Comparison of ENCODE assay signal across 27 cellular contexts in the genomic region with DNA sequence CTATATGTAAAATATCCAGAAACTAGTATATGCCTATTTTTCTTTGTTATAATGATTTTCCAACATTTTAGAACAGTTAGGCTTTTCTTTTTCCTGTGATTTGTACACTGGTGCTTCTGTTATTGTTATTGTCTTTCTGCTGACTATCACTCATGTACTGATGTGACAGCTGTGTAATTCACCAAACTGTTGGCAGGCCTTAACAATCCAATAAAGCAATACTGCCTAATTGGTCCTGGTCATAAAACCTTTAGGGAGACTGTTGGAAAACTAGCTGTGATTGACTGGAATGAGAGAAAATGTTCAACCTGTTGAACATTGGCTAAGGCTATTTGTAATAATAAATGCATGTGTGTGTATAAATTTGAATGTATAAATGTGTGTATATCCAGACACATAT.
"Had no signal": no experiment of that assay in that cellular context is flagged by ENCODE, and none has a peak within 500 bp of the region (broad histone marks: within the 10 kb centered on the region; RNA-seq: fewer than 3 reads in every experiment).

No MANE protein-coding gene starts in this region.

- H3K9ac ChIP-seq: neural progenitor cell, parathyroid adenoma had no signal

- H3K4me2 ChIP-seq: neural progenitor cell had no signal

- H3K36me3 Mint-ChIP-seq: neural progenitor cell; stimulated activated effector memory CD8-positive, alpha-beta T cell treated with anti-CD3 and anti-CD28 coated beads, Interleukin-12 subunit alpha, Interleukin-12 subunit beta, amount 100 ng/mL, for 72 hours; stimulated activated naive B cell treated with anti-CD40 and anti-IgM and Interleukin-4, amounts not matched to agents 10 μg/mL and 1 μg/mL and 100 μg/mL, for 72 hours had no signal

- H3K27me3 Mint-ChIP-seq: progenitor cell of endocrine pancreas; stimulated activated naive B cell treated with anti-CD40 and anti-IgM and Interleukin-4, amounts not matched to agents 10 μg/mL and 1 μg/mL and 100 μg/mL, for 72 hours; stimulated activated naive CD8-positive, alpha-beta T cell treated with anti-CD3 and anti-CD28 coated beads, Interleukin-15, Interleukin-2, amounts not matched to agents 100 ng/mL and 50 ng/mL, for 24 hours had no signal

- H3K4me3 Mint-ChIP-seq: nephron; neural progenitor cell; stimulated activated effector memory CD8-positive, alpha-beta T cell treated with anti-CD3 and anti-CD28 coated beads, Interleukin-12 subunit alpha, Interleukin-12 subunit beta, amount 100 ng/mL, for 72 hours; stimulated activated naive B cell treated with anti-CD40 and anti-IgM and Interleukin-4, amounts not matched to agents 10 μg/mL and 1 μg/mL and 100 μg/mL, for 72 hours; stimulated activated naive CD8-positive, alpha-beta T cell treated with anti-CD3 and anti-CD28 coated beads, Interleukin-15, Interleukin-2, amounts not matched to agents 100 ng/mL and 50 ng/mL, for 24 hours had no signal

- H3K4me1 ChIP-seq: neural progenitor cell, parathyroid adenoma, psoas muscle, right lobe of liver, sigmoid colon, stomach, thyroid gland, tibial nerve, upper lobe of left lung, vagina had no signal

- H3K27ac ChIP-seq: neural progenitor cell, ovary, parathyroid adenoma, psoas muscle, right lobe of liver, sigmoid colon, stomach, thoracic aorta, thyroid gland, tibial nerve, upper lobe of left lung, vagina had no signal

- DNase-seq: occipital lobe; ovary; posterior cingulate gyrus; psoas muscle; right cardiac atrium; right lobe of liver; sigmoid colon; small intestine; stimulated activated CD4-positive, alpha-beta T cell treated with anti-CD3 and anti-CD28 coated beads, Interleukin-15, amount 100 ng/mL, for 24 hours; stimulated activated CD4-positive, alpha-beta T cell treated with anti-CD3 and anti-CD28 coated beads, Interleukin-2, amount 100 ng/mL, for 24 hours; stimulated activated CD4-positive, alpha-beta T cell treated with anti-CD3 and anti-CD28 coated beads, Interleukin-2, amount 100 ng/mL, for 48 hours; stimulated activated CD4-positive, alpha-beta T cell treated with anti-CD3 and anti-CD28 coated beads, Interleukin-4, amount 100 ng/mL, for 24 hours; stimulated activated naive B cell treated with anti-CD40 and anti-IgM and Interleukin-4, amounts not matched to agents 10 μg/mL and 1 μg/mL and 100 μg/mL, for 72 hours; stimulated activated naive CD4-positive, alpha-beta T cell treated with Interleukin-2 at 50 U/mL for 16 hours; stomach; thyroid gland; trophoblast cell; upper lobe of left lung had no signal

- H3K79me2 ChIP-seq: parathyroid adenoma had no signal

- H3K9me3 ChIP-seq: ovary, right lobe of liver, sigmoid colon, thoracic aorta, thyroid gland, upper lobe of left lung, vagina had no signal

- H3K27ac Mint-ChIP-seq: nephron; neural progenitor cell; progenitor cell of endocrine pancreas; stimulated activated effector memory CD8-positive, alpha-beta T cell treated with anti-CD3 and anti-CD28 coated beads, Interleukin-12 subunit alpha, Interleukin-12 subunit beta, amount 100 ng/mL, for 72 hours; stimulated activated naive B cell treated with anti-CD40 and anti-IgM and Interleukin-4, amounts not matched to agents 10 μg/mL and 1 μg/mL and 100 μg/mL, for 72 hours; stimulated activated naive CD8-positive, alpha-beta T cell treated with anti-CD3 and anti-CD28 coated beads, Interleukin-15, Interleukin-2, amounts not matched to agents 100 ng/mL and 50 ng/mL, for 24 hours had no signal

- H3K4me1 Mint-ChIP-seq: neural progenitor cell; stimulated activated effector memory CD8-positive, alpha-beta T cell treated with anti-CD3 and anti-CD28 coated beads, Interleukin-12 subunit alpha, Interleukin-12 subunit beta, amount 100 ng/mL, for 72 hours; stimulated activated naive B cell treated with anti-CD40 and anti-IgM and Interleukin-4, amounts not matched to agents 10 μg/mL and 1 μg/mL and 100 μg/mL, for 72 hours had no signal

- H3K27me3 ChIP-seq: neural progenitor cell, ovary, right lobe of liver, sigmoid colon, stomach, thyroid gland, tibial nerve, upper lobe of left lung, vagina had no signal

- H2AFZ ChIP-seq: neural progenitor cell, parathyroid adenoma had no signal

- ATAC-seq: psoas muscle; right cardiac atrium; right lobe of liver; stimulated activated effector memory CD8-positive, alpha-beta T cell treated with anti-CD3 and anti-CD28 coated beads, Interleukin-12 subunit alpha, Interleukin-12 subunit beta, amount 100 ng/mL, for 72 hours; stimulated activated naive B cell treated with anti-CD40 and anti-IgM and Interleukin-4, amounts not matched to agents 10 μg/mL and 1 μg/mL and 100 μg/mL, for 72 hours had no signal
